Comparison of ENCODE assay signal across 1 cellular context in genomic region chr6:32127717-32128592, GRCh38.
A peak's percentile ranks its signal among the peaks of the same experiment; 100 is the strongest.
TF ChIP-seq lines count a peak whose summit lies in the region.

TSS of gene ATF6B (minus strand) at chr6:32128246. CDS start at chr6:32128207, 39 bp downstream.

TF ChIP-seq in K562, 482 proteins besides CTCF, POLR2A, EP300 and RAD21 (continued from another document and continues in another):
- TF ChIP-seq ZNF407 (IDR thresholded peaks at IDR 0.05; ENCODE audit: low read depth) (no peak), ZNF76 (CRISPR knock-in tag; IDR thresholded peaks at IDR 0.05; ENCODE audit: borderline replicate concordance) (no peak), PHF8 (IDR thresholded peaks at IDR 0.05; ENCODE audit: borderline replicate concordance, low read length) (peak; percentile 97; the same call in 1 of the 2 replicates), MLLT1 (IDR thresholded peaks at IDR 0.05) (0 out of 4 replicates have a peak, but pooled peaks have one; percentile 55 to 56), DACH1 (IDR thresholded peaks at IDR 0.05; ENCODE audit: partially characterized antibody) (no peak), NFIC (IDR thresholded peaks at IDR 0.05) (no peak), ZNF79 (CRISPR knock-in tag; IDR thresholded peaks at IDR 0.05; ENCODE audit: low read depth) (no peak), NELFE (IDR thresholded peaks at IDR 0.05; ENCODE audit: insufficient read depth, insufficient read length) (no peak), NR2F6 (CRISPR knock-in tag; IDR thresholded peaks at IDR 0.05) (no peak), MTA1 (IDR thresholded peaks at IDR 0.05; ENCODE audit: borderline replicate concordance) (peak; percentile 31; the same call in 1 of the 2 replicates), KAT8 (IDR thresholded peaks at IDR 0.05; ENCODE audit: low read depth) (no peak), ZNF253 (CRISPR knock-in tag; conservative IDR thresholded peaks at IDR 0.05) (no peak), EP400 (IDR thresholded peaks at IDR 0.05) (peak; percentile 81), ZNF282 (CRISPR knock-in tag; IDR thresholded peaks at IDR 0.05) (no peak), MEIS2 (IDR thresholded peaks at IDR 0.05; ENCODE audit: partially characterized antibody) (peak; percentile 80), ZNF395 (CRISPR knock-in tag; IDR thresholded peaks at IDR 0.05) (no peak), HNRNPK (IDR thresholded peaks at IDR 0.05; ENCODE audit: low read depth, low read length, poor library complexity, severe bottlenecking) (no peak), KAT7 (CRISPR knock-in tag; IDR thresholded peaks at IDR 0.05; ENCODE audit: borderline replicate concordance) (peak; percentile 86; the same call in 1 of the 2 replicates), EGR1 (conservative IDR thresholded peaks at IDR 0.05) (peak; percentile 90), CEBPB (tag; IDR thresholded peaks at IDR 0.05) (no peak), SP1 (CRISPR knock-in tag; IDR thresholded peaks at IDR 0.05) (peak; percentile 93)
- TF ChIP-seq, protein P1, sequence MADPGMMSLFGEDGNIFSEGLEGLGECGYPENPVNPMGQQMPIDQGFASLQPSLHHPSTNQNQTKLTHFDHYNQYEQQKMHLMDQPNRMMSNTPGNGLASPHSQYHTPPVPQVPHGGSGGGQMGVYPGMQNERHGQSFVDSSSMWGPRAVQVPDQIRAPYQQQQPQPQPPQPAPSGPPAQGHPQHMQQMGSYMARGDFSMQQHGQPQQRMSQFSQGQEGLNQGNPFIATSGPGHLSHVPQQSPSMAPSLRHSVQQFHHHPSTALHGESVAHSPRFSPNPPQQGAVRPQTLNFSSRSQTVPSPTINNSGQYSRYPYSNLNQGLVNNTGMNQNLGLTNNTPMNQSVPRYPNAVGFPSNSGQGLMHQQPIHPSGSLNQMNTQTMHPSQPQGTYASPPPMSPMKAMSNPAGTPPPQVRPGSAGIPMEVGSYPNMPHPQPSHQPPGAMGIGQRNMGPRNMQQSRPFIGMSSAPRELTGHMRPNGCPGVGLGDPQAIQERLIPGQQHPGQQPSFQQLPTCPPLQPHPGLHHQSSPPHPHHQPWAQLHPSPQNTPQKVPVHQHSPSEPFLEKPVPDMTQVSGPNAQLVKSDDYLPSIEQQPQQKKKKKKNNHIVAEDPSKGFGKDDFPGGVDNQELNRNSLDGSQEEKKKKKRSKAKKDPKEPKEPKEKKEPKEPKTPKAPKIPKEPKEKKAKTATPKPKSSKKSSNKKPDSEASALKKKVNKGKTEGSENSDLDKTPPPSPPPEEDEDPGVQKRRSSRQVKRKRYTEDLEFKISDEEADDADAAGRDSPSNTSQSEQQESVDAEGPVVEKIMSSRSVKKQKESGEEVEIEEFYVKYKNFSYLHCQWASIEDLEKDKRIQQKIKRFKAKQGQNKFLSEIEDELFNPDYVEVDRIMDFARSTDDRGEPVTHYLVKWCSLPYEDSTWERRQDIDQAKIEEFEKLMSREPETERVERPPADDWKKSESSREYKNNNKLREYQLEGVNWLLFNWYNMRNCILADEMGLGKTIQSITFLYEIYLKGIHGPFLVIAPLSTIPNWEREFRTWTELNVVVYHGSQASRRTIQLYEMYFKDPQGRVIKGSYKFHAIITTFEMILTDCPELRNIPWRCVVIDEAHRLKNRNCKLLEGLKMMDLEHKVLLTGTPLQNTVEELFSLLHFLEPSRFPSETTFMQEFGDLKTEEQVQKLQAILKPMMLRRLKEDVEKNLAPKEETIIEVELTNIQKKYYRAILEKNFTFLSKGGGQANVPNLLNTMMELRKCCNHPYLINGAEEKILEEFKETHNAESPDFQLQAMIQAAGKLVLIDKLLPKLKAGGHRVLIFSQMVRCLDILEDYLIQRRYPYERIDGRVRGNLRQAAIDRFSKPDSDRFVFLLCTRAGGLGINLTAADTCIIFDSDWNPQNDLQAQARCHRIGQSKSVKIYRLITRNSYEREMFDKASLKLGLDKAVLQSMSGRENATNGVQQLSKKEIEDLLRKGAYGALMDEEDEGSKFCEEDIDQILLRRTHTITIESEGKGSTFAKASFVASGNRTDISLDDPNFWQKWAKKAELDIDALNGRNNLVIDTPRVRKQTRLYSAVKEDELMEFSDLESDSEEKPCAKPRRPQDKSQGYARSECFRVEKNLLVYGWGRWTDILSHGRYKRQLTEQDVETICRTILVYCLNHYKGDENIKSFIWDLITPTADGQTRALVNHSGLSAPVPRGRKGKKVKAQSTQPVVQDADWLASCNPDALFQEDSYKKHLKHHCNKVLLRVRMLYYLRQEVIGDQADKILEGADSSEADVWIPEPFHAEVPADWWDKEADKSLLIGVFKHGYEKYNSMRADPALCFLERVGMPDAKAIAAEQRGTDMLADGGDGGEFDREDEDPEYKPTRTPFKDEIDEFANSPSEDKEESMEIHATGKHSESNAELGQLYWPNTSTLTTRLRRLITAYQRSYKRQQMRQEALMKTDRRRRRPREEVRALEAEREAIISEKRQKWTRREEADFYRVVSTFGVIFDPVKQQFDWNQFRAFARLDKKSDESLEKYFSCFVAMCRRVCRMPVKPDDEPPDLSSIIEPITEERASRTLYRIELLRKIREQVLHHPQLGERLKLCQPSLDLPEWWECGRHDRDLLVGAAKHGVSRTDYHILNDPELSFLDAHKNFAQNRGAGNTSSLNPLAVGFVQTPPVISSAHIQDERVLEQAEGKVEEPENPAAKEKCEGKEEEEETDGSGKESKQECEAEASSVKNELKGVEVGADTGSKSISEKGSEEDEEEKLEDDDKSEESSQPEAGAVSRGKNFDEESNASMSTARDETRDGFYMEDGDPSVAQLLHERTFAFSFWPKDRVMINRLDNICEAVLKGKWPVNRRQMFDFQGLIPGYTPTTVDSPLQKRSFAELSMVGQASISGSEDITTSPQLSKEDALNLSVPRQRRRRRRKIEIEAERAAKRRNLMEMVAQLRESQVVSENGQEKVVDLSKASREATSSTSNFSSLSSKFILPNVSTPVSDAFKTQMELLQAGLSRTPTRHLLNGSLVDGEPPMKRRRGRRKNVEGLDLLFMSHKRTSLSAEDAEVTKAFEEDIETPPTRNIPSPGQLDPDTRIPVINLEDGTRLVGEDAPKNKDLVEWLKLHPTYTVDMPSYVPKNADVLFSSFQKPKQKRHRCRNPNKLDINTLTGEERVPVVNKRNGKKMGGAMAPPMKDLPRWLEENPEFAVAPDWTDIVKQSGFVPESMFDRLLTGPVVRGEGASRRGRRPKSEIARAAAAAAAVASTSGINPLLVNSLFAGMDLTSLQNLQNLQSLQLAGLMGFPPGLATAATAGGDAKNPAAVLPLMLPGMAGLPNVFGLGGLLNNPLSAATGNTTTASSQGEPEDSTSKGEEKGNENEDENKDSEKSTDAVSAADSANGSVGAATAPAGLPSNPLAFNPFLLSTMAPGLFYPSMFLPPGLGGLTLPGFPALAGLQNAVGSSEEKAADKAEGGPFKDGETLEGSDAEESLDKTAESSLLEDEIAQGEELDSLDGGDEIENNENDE (IDR thresholded peaks at IDR 0.05; ENCODE audit: low read depth, low read length): no peak
- TF ChIP-seq, protein P2, sequence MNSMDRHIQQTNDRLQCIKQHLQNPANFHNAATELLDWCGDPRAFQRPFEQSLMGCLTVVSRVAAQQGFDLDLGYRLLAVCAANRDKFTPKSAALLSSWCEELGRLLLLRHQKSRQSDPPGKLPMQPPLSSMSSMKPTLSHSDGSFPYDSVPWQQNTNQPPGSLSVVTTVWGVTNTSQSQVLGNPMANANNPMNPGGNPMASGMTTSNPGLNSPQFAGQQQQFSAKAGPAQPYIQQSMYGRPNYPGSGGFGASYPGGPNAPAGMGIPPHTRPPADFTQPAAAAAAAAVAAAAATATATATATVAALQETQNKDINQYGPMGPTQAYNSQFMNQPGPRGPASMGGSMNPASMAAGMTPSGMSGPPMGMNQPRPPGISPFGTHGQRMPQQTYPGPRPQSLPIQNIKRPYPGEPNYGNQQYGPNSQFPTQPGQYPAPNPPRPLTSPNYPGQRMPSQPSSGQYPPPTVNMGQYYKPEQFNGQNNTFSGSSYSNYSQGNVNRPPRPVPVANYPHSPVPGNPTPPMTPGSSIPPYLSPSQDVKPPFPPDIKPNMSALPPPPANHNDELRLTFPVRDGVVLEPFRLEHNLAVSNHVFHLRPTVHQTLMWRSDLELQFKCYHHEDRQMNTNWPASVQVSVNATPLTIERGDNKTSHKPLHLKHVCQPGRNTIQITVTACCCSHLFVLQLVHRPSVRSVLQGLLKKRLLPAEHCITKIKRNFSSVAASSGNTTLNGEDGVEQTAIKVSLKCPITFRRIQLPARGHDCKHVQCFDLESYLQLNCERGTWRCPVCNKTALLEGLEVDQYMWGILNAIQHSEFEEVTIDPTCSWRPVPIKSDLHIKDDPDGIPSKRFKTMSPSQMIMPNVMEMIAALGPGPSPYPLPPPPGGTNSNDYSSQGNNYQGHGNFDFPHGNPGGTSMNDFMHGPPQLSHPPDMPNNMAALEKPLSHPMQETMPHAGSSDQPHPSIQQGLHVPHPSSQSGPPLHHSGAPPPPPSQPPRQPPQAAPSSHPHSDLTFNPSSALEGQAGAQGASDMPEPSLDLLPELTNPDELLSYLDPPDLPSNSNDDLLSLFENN (IDR thresholded peaks at IDR 0.05; ENCODE audit: low read depth in 2 of 2, low read length in 2 of 2): no peak
